Comparison of ENCODE assay signal across 8 cellular contexts in the genomic region with DNA sequence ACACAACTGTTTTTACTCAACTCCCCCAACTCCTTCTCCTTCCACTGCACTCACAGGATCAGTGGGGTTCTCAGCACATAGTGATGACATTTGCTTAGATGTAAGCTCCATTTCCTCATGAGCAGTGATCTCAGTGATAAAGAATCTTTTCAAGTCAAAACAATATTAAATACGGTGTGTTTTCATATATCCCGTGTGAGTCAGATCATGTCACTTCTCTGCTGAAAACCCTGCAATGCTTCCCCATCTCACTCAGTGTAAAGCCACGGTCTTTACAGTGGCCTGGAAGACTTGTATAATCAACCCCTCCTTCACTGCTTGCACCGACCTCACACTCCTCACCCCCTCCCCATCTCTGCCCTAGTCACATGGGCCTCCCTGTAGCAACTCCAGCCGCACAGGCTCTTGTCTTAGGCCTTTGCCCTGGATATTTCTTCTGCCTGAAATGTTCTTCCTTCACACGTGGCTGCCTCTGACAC.
DNase-seq lines count a peak whose midpoint lies in the region; ATAC-seq and TF ChIP-seq lines count a peak whose summit lies in the region.

No MANE protein-coding gene starts in this region.

- intact Hi-C loops in Right ventricle myocardium inferior (cut with DNase I) (loop anchor here (10.0 kb wide), 3 partner anchors 363 to 473 kb away; a partner anchor contains a TSS), cardiac septum (cut with DNase I) (no loop called here), MCF 10A (cut with micrococcal nuclease) (loop anchor here (2.0 kb wide), 1 partner anchor 325 kb away; no protein-coding TSS in a partner anchor)

- ATAC-seq in Right ventricle myocardium inferior, result peak; percentile 86

- no peaks in the 10 kb centered on the region for H3K9me3 Mint-ChIP-seq in MCF 10A (ENCODE audit: unreplicated experiment)

- POLR2A ChIA-PET in MCF 10A (lab: Yijun Ruan, JAX), result interaction anchor here (0.5 to 2.3 kb wide), 13 partner anchors 10 to 545 kb away, joined by 3 to 9 read pairs (median 4); a partner anchor contains a TSS

- peak overlapping the region; percentile 30 for H3K27ac Mint-ChIP-seq in MCF 10A (ENCODE audit: low read depth, unreplicated experiment)

- CTCF ChIA-PET in MCF 10A (lab: Yijun Ruan, JAX), result interaction anchor here (0.6 to 3.0 kb wide), 21 partner anchors 13 to 633 kb away, joined by 3 to 25 read pairs (median 4); a partner anchor contains a TSS

- peaks cover 0 to 18% (median 12%) of the 10 kb centered on the region in 4 donors for H3K4me1 ChIP-seq in tibial nerve

- no peak overlapping the region for H3K4me3 ChIP-seq in tibial nerve

- H3K9me3 ChIP-seq in tibial nerve, result no peaks in the 10 kb centered on the region

- no peak for TF ChIP-seq POLR2A in tibial nerve (IDR thresholded peaks at IDR 0.05)

- H3K4me3 Mint-ChIP-seq in MCF 10A (ENCODE audit: unreplicated experiment), result no peak overlapping the region

- BruUV-seq in MCF 10A (replicated peaks; lab: Mats Ljungman, UMichigan), result no TSS peak

- H3K27me3 Mint-ChIP-seq in MCF 10A (ENCODE audit: insufficient read depth, unreplicated experiment), result no peaks in the 10 kb centered on the region

- no peak for TF ChIP-seq EP300 in tibial nerve (IDR thresholded peaks at IDR 0.05)

- no peaks in the 10 kb centered on the region for H3K27me3 ChIP-seq in tibial nerve

- H3K27ac ChIP-seq in tibial nerve, result peak overlapping the region; percentile 26 to 79 (median 71)

- TF ChIP-seq CTCF in MCF 10A (IDR thresholded peaks at IDR 0.05; ENCODE audit: unreplicated experiment) (no peak), tibial nerve (IDR thresholded peaks at IDR 0.05) (no peak)

- no peaks in the 10 kb centered on the region for H3K36me3 Mint-ChIP-seq in MCF 10A (ENCODE audit: insufficient read depth, unreplicated experiment)

- H3K4me1 Mint-ChIP-seq in MCF 10A (ENCODE audit: insufficient read depth, unreplicated experiment), result peaks cover 21% of the 10 kb centered on the region

- no peaks in the 10 kb centered on the region for H3K36me3 ChIP-seq in tibial nerve

- whole genome bisulfite sequencing in tibial nerve, 2 donors, result 13 to 17% methylated on average over 6 of the region's 6 CpGs

- DNase-seq in Right ventricle myocardium inferior (ENCODE audit: missing footprints), result no peak
- DNase-seq in cardiac septum (ENCODE audit: low spot score), result no peak
- DNase-seq in MCF 10A (ENCODE audit: unreplicated experiment), result peak; percentile 57
- DNase-seq in left kidney (ENCODE audit: low read depth, low spot score), result peak; percentile 80
- DNase-seq in tibial nerve (ENCODE audit: low spot score in 2 of 2), result no peak
- DNase-seq in cerebellar cortex (ENCODE audit: low spot score), result no peak
- no peak for DNase-seq in superior temporal gyrus (ENCODE audit: extremely low spot score)
- DNase-seq in NCI-H2029 treated with DMSO at 0.1 percent for 48 hours (lab: John Stamatoyannopoulos, UW), result no peak

Comparison
In these comparisons a context has a peak if more than half of its experiments do, and no peak if none do; other contexts are left out.
1. DNase-seq: peak in MCF 10A (single experiment) and left kidney (single experiment); none in Right ventricle myocardium inferior (single experiment), cardiac septum (single experiment), tibial nerve (0 of 2), cerebellar cortex (single experiment), superior temporal gyrus (single experiment) and NCI-H2029 treated with DMSO at 0.1 percent for 48 hours (single experiment).